In the genomic region with DNA sequence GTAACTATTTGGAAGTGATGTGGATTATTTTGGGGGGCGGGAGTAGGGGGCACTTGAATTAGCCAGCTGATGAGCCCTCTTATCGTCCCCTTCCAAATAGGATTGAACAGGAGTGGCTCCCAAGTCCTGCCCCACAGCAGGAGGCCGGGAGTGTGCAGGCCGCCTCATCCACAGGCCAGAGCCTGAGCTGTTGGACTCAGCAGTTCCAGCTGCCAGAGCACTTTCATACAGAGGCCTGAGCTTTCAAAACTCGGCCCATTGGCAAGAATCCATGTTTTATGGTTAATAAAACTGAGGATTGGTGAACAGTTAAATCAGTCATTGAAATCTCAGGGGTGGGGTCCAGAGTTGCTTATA, we compare ENCODE assay signal across 1 cellular context.
TF ChIP-seq lines count a peak whose summit lies in the region.

No MANE protein-coding gene starts in this region.

TF ChIP-seq in endothelial cell of umbilical vein, 7 proteins besides CTCF, POLR2A, EP300 and RAD21:
- TF ChIP-seq POLR2AphosphoS5 (IDR thresholded peaks at IDR 0.05; ENCODE audit: insufficient read depth, low read depth, low read length) (no peak), MYC (IDR thresholded peaks at IDR 0.05; ENCODE audit: low read depth, low read length) (no peak), GATA2 (IDR thresholded peaks at IDR 0.05; ENCODE audit: insufficient read depth, insufficient read length, low read depth, low read length) (no peak), EZH2 (IDR thresholded peaks at IDR 0.05; ENCODE audit: borderline replicate concordance, low read depth, low read length, severe bottlenecking) (no peak), JUN (IDR thresholded peaks at IDR 0.05; ENCODE audit: borderline replicate concordance, insufficient read depth, insufficient read length, low read depth) (no peak), FOS (IDR thresholded peaks at IDR 0.05; ENCODE audit: borderline replicate concordance, insufficient read depth, low read length) (no peak)
- TF ChIP-seq, protein P1, sequence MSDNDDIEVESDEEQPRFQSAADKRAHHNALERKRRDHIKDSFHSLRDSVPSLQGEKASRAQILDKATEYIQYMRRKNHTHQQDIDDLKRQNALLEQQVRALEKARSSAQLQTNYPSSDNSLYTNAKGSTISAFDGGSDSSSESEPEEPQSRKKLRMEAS (IDR thresholded peaks at IDR 0.05; ENCODE audit: insufficient read depth, insufficient read length), result no peak
